In genomic region chr12:2372178-2372577, GRCh38 we compare ENCODE assay signal across 20 cellular contexts.
DNase-seq lines count a peak whose midpoint lies in the region; ATAC-seq lines count a peak whose summit lies in the region.
"Had no signal": no experiment of that assay in that cellular context is flagged by ENCODE, and none has a peak within 500 bp of the region (broad histone marks: within the 10 kb centered on the region; RNA-seq: fewer than 3 reads in every experiment).

No MANE protein-coding gene starts in this region.

- peak; percentile 37 for DNase-seq in NCI-H82 (lab: John Stamatoyannopoulos, UW)
- no peak for DNase-seq in NCI-H82 treated with DMSO at 0.1 percent for 48 hours (lab: John Stamatoyannopoulos, UW; ENCODE audit: unreplicated experiment)
- DNase-seq in NCI-H69 (lab: John Stamatoyannopoulos, UW): peak; percentile 43
- peak; percentile 74 for DNase-seq in ecto neural progenitor cell (ENCODE audit: low spot score)
- peak; percentile 34 for DNase-seq in occipital lobe (lab: John Stamatoyannopoulos, UW)
- DNase-seq: CD8-positive, alpha-beta memory T cell; DMS79; H9; KBM-7; NCI-H1436; NCI-H1930; NCI-H2171 treated with DMSO at 0.1 percent for 48 hours; NCI-H526 treated with DMSO at 0.1 percent for 48 hours; OCI-M1; SHP77 treated with DMSO at 0.1 percent for 48 hours; SK-N-SH; T-cell had no signal

- ATAC-seq in HG03469 (IDR thresholded peaks at IDR 0.05; ENCODE audit: unreplicated experiment) (no peak), GM21447 (IDR thresholded peaks at IDR 0.05; ENCODE audit: unreplicated experiment) (no peak), HG03460 (IDR thresholded peaks at IDR 0.05; ENCODE audit: unreplicated experiment) (no peak)
- ATAC-seq: T-cell had no signal
